25 cellular contexts compared by ENCODE assay signal in the genomic region with DNA sequence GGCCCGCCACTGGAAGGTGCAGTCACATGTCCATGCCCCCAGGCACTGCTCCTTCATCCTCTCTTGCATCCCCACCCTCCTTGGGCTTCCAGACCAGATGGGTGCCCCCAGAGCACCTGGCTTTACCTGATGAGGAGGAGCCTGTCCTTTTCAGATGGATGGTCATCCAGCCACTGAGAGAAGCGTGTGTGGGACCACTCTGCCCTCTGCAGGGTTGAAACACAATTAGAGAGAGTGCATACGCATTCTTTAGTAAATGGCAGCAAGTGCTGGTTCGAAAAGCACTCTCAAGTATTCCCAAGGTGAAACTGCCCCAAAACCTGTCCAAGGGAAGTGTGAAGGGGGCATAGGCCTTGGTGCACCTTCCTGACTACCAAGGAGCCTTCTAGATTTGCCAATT.
"Had no signal": no experiment of that assay in that cellular context is flagged by ENCODE, and none has a peak within 500 bp of the region (broad histone marks: within the 10 kb centered on the region; RNA-seq: fewer than 3 reads in every experiment).

No MANE protein-coding gene starts in this region.

- H3K27ac ChIP-seq: epithelial cell of prostate, esophagus squamous epithelium, psoas muscle, sigmoid colon, tibial nerve had no signal

- DNase-seq: activated B cell treated with CpG ODN at 0.5 μM for 24 hours; activated CD4-positive, alpha-beta T cell treated with anti-CD3 and anti-CD28 coated beads, Interleukin-2, amount 50 U/mL, for 1 hour; activated CD8-positive, alpha-beta T cell treated with anti-CD3 and anti-CD28 coated beads for 36 hours; activated naive CD4-positive, alpha-beta T cell; activated T-cell treated with anti-CD3 and anti-CD28 coated beads, Interleukin-2, amount 50 U/mL, for 4 hours; anterior cingulate cortex; dermis blood vessel endothelial cell; effector CD4-positive, alpha-beta T cell; esophagus squamous epithelium; foreskin melanocyte; left colon; midbrain; naive thymus-derived CD4-positive, alpha-beta T cell; occipital lobe; psoas muscle; sigmoid colon; small intestine; stimulated activated CD4-positive, alpha-beta T cell treated with anti-CD3 and anti-CD28 coated beads, Interleukin-4, amount 100 ng/mL, for 24 hours; T-helper 17 cell; T1000 had no signal

- H3K27me3 Mint-ChIP-seq: activated B cell treated with CpG ODN at 0.5 μM for 24 hours; activated CD8-positive, alpha-beta T cell treated with anti-CD3 and anti-CD28 coated beads for 36 hours; naive thymus-derived CD4-positive, alpha-beta T cell; stimulated activated memory B cell treated with anti-CD40 and anti-IgM and Interleukin-4, amounts not matched to agents 10 μg/mL and 1 μg/mL and 100 μg/mL, for 72 hours; T-helper 17 cell had no signal

- H3K27me3 ChIP-seq: esophagus squamous epithelium, sigmoid colon, tibial nerve had no signal

- H3K4me1 Mint-ChIP-seq: activated B cell treated with CpG ODN at 0.5 μM for 24 hours had no signal

- H3K9ac ChIP-seq: parathyroid adenoma had no signal

- H3K4me3 ChIP-seq: esophagus squamous epithelium, psoas muscle, sigmoid colon, tibial nerve had no signal

- H3K9me3 ChIP-seq: sigmoid colon had no signal

- H2AFZ ChIP-seq: parathyroid adenoma had no signal

- H3K4me3 Mint-ChIP-seq: activated B cell treated with CpG ODN at 0.5 μM for 24 hours; activated CD8-positive, alpha-beta T cell treated with anti-CD3 and anti-CD28 coated beads for 36 hours; activated T-cell treated with anti-CD3 and anti-CD28 coated beads, Interleukin-2, amount 50 U/mL, for 4 hours; naive thymus-derived CD4-positive, alpha-beta T cell; stimulated activated memory B cell treated with anti-CD40 and anti-IgM and Interleukin-4, amounts not matched to agents 10 μg/mL and 1 μg/mL and 100 μg/mL, for 72 hours; T-helper 17 cell had no signal

- ATAC-seq: activated CD8-positive, alpha-beta T cell treated with anti-CD3 and anti-CD28 coated beads for 36 hours; activated naive CD4-positive, alpha-beta T cell treated with anti-CD3 and anti-CD28 coated beads, Interleukin-2, amount 50 U/mL, for 72 hours; activated T-cell treated with anti-CD3 and anti-CD28 coated beads, Interleukin-2, amount 50 U/mL, for 4 hours; naive thymus-derived CD4-positive, alpha-beta T cell; psoas muscle; stimulated activated memory B cell treated with anti-CD40 and anti-IgM and Interleukin-4, amounts not matched to agents 10 μg/mL and 1 μg/mL and 100 μg/mL, for 72 hours; T-helper 17 cell had no signal

- H3K79me2 ChIP-seq: parathyroid adenoma had no signal

- H3K27ac Mint-ChIP-seq: activated B cell treated with CpG ODN at 0.5 μM for 24 hours; activated CD8-positive, alpha-beta T cell treated with anti-CD3 and anti-CD28 coated beads for 36 hours; stimulated activated memory B cell treated with anti-CD40 and anti-IgM and Interleukin-4, amounts not matched to agents 10 μg/mL and 1 μg/mL and 100 μg/mL, for 72 hours had no signal
